Comparison of ENCODE assay signal across 14 cellular contexts in genomic region chr17:65035191-65035590, GRCh38. TPM values are rescaled to one million over a fixed set of nuclear protein-coding genes. Genes with fewer than 3 reads are reported as not detected.
DNase-seq lines count a peak whose midpoint lies in the region; ATAC-seq and TF ChIP-seq lines count a peak whose summit lies in the region.
"Had no signal": no experiment of that assay in that cellular context is flagged by ENCODE, and none has a peak within 500 bp of the region (broad histone marks: within the 10 kb centered on the region; RNA-seq: fewer than 3 reads in every experiment).

No MANE protein-coding gene starts in this region.

- POLR2A ChIA-PET in T-cell (lab: Charles Lee), result interaction anchor here (0.6 to 1.0 kb wide), 9 partner anchors 12 to 271 kb away, joined by 3 to 6 read pairs (median 3); no protein-coding TSS in a partner anchor

- DNase-seq in activated T-cell treated with anti-CD3 and anti-CD28 coated beads, Interleukin-2, amount 50 U/mL, for 72 hours, result no peak
- no peak for DNase-seq in activated T-cell treated with anti-CD3 and anti-CD28 coated beads, Interleukin-2, amount 50 U/mL, for 1 hour
- DNase-seq in T-cell (no peak), gastrocnemius medialis (no peak), NCI-H446 (lab: John Stamatoyannopoulos, UW) (no peak), HuH-7.5 (ENCODE audit: low spot score) (no peak)
- no peak for DNase-seq in effector memory CD8-positive, alpha-beta T cell
- DNase-seq in stimulated activated CD4-positive, alpha-beta T cell treated with anti-CD3 and anti-CD28 coated beads, Interleukin-4, amount 100 ng/mL, for 4 hours, result no peak
- DNase-seq: activated CD4-positive, CD25-positive, alpha-beta regulatory T cell; mesenchymal stem cell; NCI-H2029 treated with DMSO at 0.1 percent for 48 hours; occipital lobe; SIG-M5; trophoblast cell had no signal

- no peaks in the 10 kb centered on the region for H3K27me3 ChIP-seq in gastrocnemius medialis

- H3K4me3 ChIP-seq in gastrocnemius medialis, result no peak overlapping the region

- in situ Hi-C loops in gastrocnemius medialis (cut with MboI; ENCODE audit: low sequenced_read_pairs in 4 of 4), result no loop called here

- TF ChIP-seq CTCF in gastrocnemius medialis (IDR thresholded peaks at IDR 0.05 in 4 of 5, conservative IDR thresholded peaks at IDR 0.05 in 1 of 5), result no peak

- peaks cover 14 to 20% of the 10 kb centered on the region in 2 donors for H3K36me3 Mint-ChIP-seq in activated T-cell treated with anti-CD3 and anti-CD28 coated beads, Interleukin-2, amount 50 U/mL, for 72 hours (ENCODE audit: insufficient read depth in 2 of 2)
- peaks cover 28% of the 10 kb centered on the region for H3K36me3 Mint-ChIP-seq in T-cell
- H3K36me3 Mint-ChIP-seq in effector memory CD8-positive, alpha-beta T cell (ENCODE audit: insufficient read depth), result peaks cover 47% of the 10 kb centered on the region

- peaks cover 68% of the 10 kb centered on the region for H3K4me1 Mint-ChIP-seq in activated T-cell treated with anti-CD3 and anti-CD28 coated beads, Interleukin-2, amount 50 U/mL, for 72 hours (ENCODE audit: low read depth)
- H3K4me1 Mint-ChIP-seq in T-cell, result peaks cover 75 to 78% (median 77%) of the 10 kb centered on the region in 3 donors
- H3K4me1 Mint-ChIP-seq in effector memory CD8-positive, alpha-beta T cell (ENCODE audit: low read depth in 2 of 2), result peaks cover 43 to 70% of the 10 kb centered on the region in 2 donors

- peak overlapping the region in 3 of 4 donors; percentile 56 to 62 (median 57) for H3K27ac ChIP-seq in gastrocnemius medialis

- CTCF ChIA-PET in T-cell (lab: Charles Lee), result interaction anchor here (0.7 to 1.3 kb wide), 5 partner anchors 9 to 66 kb away, joined by 3 to 5 read pairs (median 4); no protein-coding TSS in a partner anchor

- H3K27me3 Mint-ChIP-seq in activated T-cell treated with anti-CD3 and anti-CD28 coated beads, Interleukin-2, amount 50 U/mL, for 72 hours (ENCODE audit: low read depth), result no peaks in the 10 kb centered on the region
- no peaks in the 10 kb centered on the region for H3K27me3 Mint-ChIP-seq in T-cell
- H3K27me3 Mint-ChIP-seq in effector memory CD8-positive, alpha-beta T cell, result no peaks in the 10 kb centered on the region

- no peaks in the 10 kb centered on the region for H3K9me3 Mint-ChIP-seq in activated T-cell treated with anti-CD3 and anti-CD28 coated beads, Interleukin-2, amount 50 U/mL, for 72 hours
- no peaks in the 10 kb centered on the region for H3K9me3 Mint-ChIP-seq in T-cell
- H3K9me3 Mint-ChIP-seq in effector memory CD8-positive, alpha-beta T cell, result no peaks in the 10 kb centered on the region

- intact Hi-C loops in gastrocnemius medialis (cut with DNase I; ENCODE audit: low total_unique reads), result no loop called here

- H3K9me3 ChIP-seq in gastrocnemius medialis, result no peaks in the 10 kb centered on the region

- no peaks in the 10 kb centered on the region for H3K36me3 ChIP-seq in gastrocnemius medialis

- TF ChIP-seq POLR2A in gastrocnemius medialis (IDR thresholded peaks at IDR 0.05), result no peak

- peak overlapping the region in 1 of 2 donors; percentile 29 for H3K4me3 Mint-ChIP-seq in activated T-cell treated with anti-CD3 and anti-CD28 coated beads, Interleukin-2, amount 50 U/mL, for 72 hours
- H3K4me3 Mint-ChIP-seq in T-cell, result peak overlapping the region in 2 of 3 donors; percentile 9 to 47
- H3K4me3 Mint-ChIP-seq in effector memory CD8-positive, alpha-beta T cell, result peak overlapping the region; percentile 44 to 53

- H3K27ac Mint-ChIP-seq in activated T-cell treated with anti-CD3 and anti-CD28 coated beads, Interleukin-2, amount 50 U/mL, for 72 hours, result peak overlapping the region; percentile 33
- peak overlapping the region in 1 of 2 donors; percentile 71 for H3K27ac Mint-ChIP-seq in T-cell
- peak overlapping the region; percentile 86 to 99 for H3K27ac Mint-ChIP-seq in effector memory CD8-positive, alpha-beta T cell

- H3K4me1 ChIP-seq in gastrocnemius medialis, result peaks cover 40 to 58% of the 10 kb centered on the region in 2 donors

- ATAC-seq in activated T-cell treated with anti-CD3 and anti-CD28 coated beads, Interleukin-2, amount 50 U/mL, for 72 hours (replicated peaks in 1 of 2), result no peak
- no peak for ATAC-seq in T-cell (replicated peaks in 1 of 4)
- ATAC-seq in effector memory CD8-positive, alpha-beta T cell (replicated peaks), result no peak
- no peak for ATAC-seq in gastrocnemius medialis

RNA-seq across cellular contexts. Expression of gene GNA13, which starts 21.3 kb away (rescaled TPM):
- 10 to 100 TPM; 79.0 to 85.8 TPM for total RNA-seq in activated T-cell treated with anti-CD3 and anti-CD28 coated beads, Interleukin-2, amount 50 U/mL, for 72 hours
- total RNA-seq in T-cell, result 100 to 1,000 TPM in 1 of 5 donors, 10 to 100 TPM in 4; 77.3 to 109 (median 89.3) TPM
- 100 to 1,000 TPM in 3 of 4 donors, 10 to 100 TPM in 1; 87.7 to 146 (median 103) TPM for total RNA-seq in gastrocnemius medialis
